In genomic region chr7:30464231-30464660, GRCh38 we compare ENCODE assay signal across 11 cellular contexts. TPM values are rescaled to one million over a fixed set of nuclear protein-coding genes. Genes with fewer than 3 reads are reported as not detected.
DNase-seq lines count a peak whose midpoint lies in the region; ATAC-seq and TF ChIP-seq lines count a peak whose summit lies in the region.
"Had no signal": no experiment of that assay in that cellular context is flagged by ENCODE, and none has a peak within 500 bp of the region (broad histone marks: within the 10 kb centered on the region; RNA-seq: fewer than 3 reads in every experiment).

No MANE protein-coding gene starts in this region.

- H3K4me3 ChIP-seq in upper lobe of right lung = no peak overlapping the region

- intact Hi-C loops in Right ventricle myocardium superior (cut with DNase I) (no loop called here), upper lobe of right lung (cut with DNase I) (no loop called here)

- H3K9me3 ChIP-seq in upper lobe of right lung = no peaks in the 10 kb centered on the region

- no peak overlapping the region for H3K27ac ChIP-seq in upper lobe of right lung

- H3K4me1 ChIP-seq in upper lobe of right lung = peaks cover 72% of the 10 kb centered on the region

- no peaks in the 10 kb centered on the region for H3K27me3 ChIP-seq in upper lobe of right lung

- peak; percentile 33 for DNase-seq in activated effector memory CD4-positive, alpha-beta T cell treated with anti-CD3 and anti-CD28 coated beads, Interleukin-2, amount 50 U/mL, for 16 hours
- no peak for DNase-seq in activated effector memory CD4-positive, alpha-beta T cell treated with Interleukin-2 at 50 U/mL for 16 hours
- DNase-seq in Kasumi-1 (lab: John Stamatoyannopoulos, UW) (peak; percentile 43 to 58), Right ventricle myocardium superior (no peak), upper lobe of right lung (no peak), AG08395 (ENCODE audit: low spot score) (no peak), occipital lobe (lab: John Stamatoyannopoulos, UW) (no peak)
- DNase-seq: cerebellar nuclear complex, hypothalamus, nucleus accumbens had no signal

- H3K36me3 ChIP-seq in upper lobe of right lung = peaks cover 6% of the 10 kb centered on the region

- peak; percentile 46 for ATAC-seq in Right ventricle myocardium superior (ENCODE audit: poor library complexity)
- ATAC-seq in upper lobe of right lung = peak; percentile 33
- no peak for ATAC-seq in GM21447 (IDR thresholded peaks at IDR 0.05; ENCODE audit: unreplicated experiment)

- TF ChIP-seq CTCF in upper lobe of right lung (IDR thresholded peaks at IDR 0.05) = no peak

RNA-seq across cellular contexts. Expression of gene NOD1, which starts 14.3 kb away (rescaled TPM):
- 7.6 TPM for total RNA-seq in Right ventricle myocardium superior
- total RNA-seq in upper lobe of right lung = 43.5 TPM
- total RNA-seq in occipital lobe = 1.9 TPM

RNA-seq across cellular contexts. Expression of gene GGCT, which starts 40.4 kb away (rescaled TPM):
- total RNA-seq in Right ventricle myocardium superior (17.4 TPM), upper lobe of right lung (25.6 TPM), occipital lobe (17.6 TPM)

Comparison
In these comparisons a context has a peak if more than half of its experiments do, and no peak if none do; other contexts are left out.
1. DNase-seq: peak in activated effector memory CD4-positive, alpha-beta T cell treated with anti-CD3 and anti-CD28 coated beads, Interleukin-2, amount 50 U/mL, for 16 hours (single experiment) and Kasumi-1 (2 of 2); none in activated effector memory CD4-positive, alpha-beta T cell treated with Interleukin-2 at 50 U/mL for 16 hours (single experiment), Right ventricle myocardium superior (single experiment), upper lobe of right lung (single experiment), AG08395 (single experiment) and occipital lobe (single experiment).